In genomic region chr6:22146581-22147468, GRCh38 we compare ENCODE assay signal across 9 cellular contexts.
A peak's percentile ranks its signal among the peaks of the same experiment; 100 is the strongest.
DNase-seq lines count a peak whose midpoint lies in the region; ATAC-seq and TF ChIP-seq lines count a peak whose summit lies in the region.
"Had no signal": no experiment of that assay in that cellular context is flagged by ENCODE, and none has a peak within 500 bp of the region (broad histone marks: within the 10 kb centered on the region; RNA-seq: fewer than 3 reads in every experiment).

No MANE protein-coding gene starts in this region.

- H3K36me3 Mint-ChIP-seq in activated naive CD4-positive, alpha-beta T cell treated with anti-CD3 and anti-CD28 coated beads, Interleukin-2, amount 10 ng/mL, durations not matched to agents 7 days and 5 days, result no peaks in the 10 kb centered on the region

- peaks cover 8% of the 10 kb centered on the region for H3K4me1 ChIP-seq in upper lobe of right lung

- no peak overlapping the region for H3K27ac Mint-ChIP-seq in activated naive CD4-positive, alpha-beta T cell treated with anti-CD3 and anti-CD28 coated beads, Interleukin-2, amount 10 ng/mL, durations not matched to agents 7 days and 5 days
- H3K27ac Mint-ChIP-seq: activated B cell treated with CpG ODN at 0.5 μM for 24 hours had no signal

- no peak for TF ChIP-seq CTCF in upper lobe of right lung (IDR thresholded peaks at IDR 0.05)

- intact Hi-C loops in upper lobe of right lung (cut with DNase I), result no loop called here

- H3K27me3 ChIP-seq in upper lobe of right lung, result no peaks in the 10 kb centered on the region

- DNase-seq in activated naive CD4-positive, alpha-beta T cell treated with anti-CD3 and anti-CD28 coated beads, Interleukin-2, amount 10 ng/mL, durations not matched to agents 7 days and 5 days, result peak; percentile 20
- no peak for DNase-seq in activated naive CD4-positive, alpha-beta T cell (lab: John Stamatoyannopoulos, UW)
- DNase-seq in medulla oblongata (ENCODE audit: extremely low spot score) (peak; percentile 56), upper lobe of right lung (no peak), HuH-7 (ENCODE audit: low spot score) (no peak), SHP77 treated with DMSO at 0.1 percent for 48 hours (lab: John Stamatoyannopoulos, UW) (no peak)
- DNase-seq: activated B cell treated with CpG ODN at 0.5 μM for 24 hours had no signal

- ATAC-seq in upper lobe of right lung (no peak), GM21576 (IDR thresholded peaks at IDR 0.05; ENCODE audit: unreplicated experiment) (no peak)

- H3K4me3 ChIP-seq in upper lobe of right lung, result peak overlapping the region; percentile 19

- H3K9me3 ChIP-seq in upper lobe of right lung, result no peaks in the 10 kb centered on the region

- H3K36me3 ChIP-seq in upper lobe of right lung, result no peaks in the 10 kb centered on the region

- peaks cover 22% of the 10 kb centered on the region for H3K4me1 Mint-ChIP-seq in activated naive CD4-positive, alpha-beta T cell treated with anti-CD3 and anti-CD28 coated beads, Interleukin-2, amount 10 ng/mL, durations not matched to agents 7 days and 5 days

- H3K27me3 Mint-ChIP-seq in activated naive CD4-positive, alpha-beta T cell treated with anti-CD3 and anti-CD28 coated beads, Interleukin-2, amount 10 ng/mL, durations not matched to agents 7 days and 5 days, result peaks cover 37% of the 10 kb centered on the region

- H3K27ac ChIP-seq in angular gyrus (ENCODE audit: low read depth, low read length) (peak overlapping the region; percentile 91), upper lobe of right lung (no peak overlapping the region)

- H3K4me3 Mint-ChIP-seq in activated naive CD4-positive, alpha-beta T cell treated with anti-CD3 and anti-CD28 coated beads, Interleukin-2, amount 10 ng/mL, durations not matched to agents 7 days and 5 days, result peak overlapping the region; percentile 58
- H3K4me3 Mint-ChIP-seq: activated B cell treated with CpG ODN at 0.5 μM for 24 hours had no signal

- CTCF ChIA-PET in activated naive CD4-positive, alpha-beta T cell treated with anti-CD3 and anti-CD28 coated beads, Interleukin-2, amount 10 ng/mL, durations not matched to agents 7 days and 5 days (lab: Charles Lee), result interaction anchor here (1.0 kb wide), 1 partner anchor 1583 kb away, joined by 4 read pairs; no protein-coding TSS in a partner anchor

- no peaks in the 10 kb centered on the region for H3K9me3 Mint-ChIP-seq in activated naive CD4-positive, alpha-beta T cell treated with anti-CD3 and anti-CD28 coated beads, Interleukin-2, amount 10 ng/mL, durations not matched to agents 7 days and 5 days
- H3K9me3 Mint-ChIP-seq: activated B cell treated with CpG ODN at 0.5 μM for 24 hours had no signal

Comparison
In these comparisons a context has a peak if more than half of its experiments do, and no peak if none do; other contexts are left out.
1. DNase-seq: peak in activated naive CD4-positive, alpha-beta T cell treated with anti-CD3 and anti-CD28 coated beads, Interleukin-2, amount 10 ng/mL, durations not matched to agents 7 days and 5 days (single experiment) and medulla oblongata (single experiment); none in activated naive CD4-positive, alpha-beta T cell (0 of 4), upper lobe of right lung (single experiment), HuH-7 (single experiment) and SHP77 treated with DMSO at 0.1 percent for 48 hours (single experiment).